In genomic region chr19:802497-802887, GRCh38 we compare ENCODE assay signal across 1 cellular context.
TF ChIP-seq lines count a peak whose summit lies in the region.

No MANE protein-coding gene starts in this region.

TF ChIP-seq in WTC11, 78 proteins besides CTCF, POLR2A, EP300 and RAD21 (continued from another document):
- TF ChIP-seq, protein P1, sequence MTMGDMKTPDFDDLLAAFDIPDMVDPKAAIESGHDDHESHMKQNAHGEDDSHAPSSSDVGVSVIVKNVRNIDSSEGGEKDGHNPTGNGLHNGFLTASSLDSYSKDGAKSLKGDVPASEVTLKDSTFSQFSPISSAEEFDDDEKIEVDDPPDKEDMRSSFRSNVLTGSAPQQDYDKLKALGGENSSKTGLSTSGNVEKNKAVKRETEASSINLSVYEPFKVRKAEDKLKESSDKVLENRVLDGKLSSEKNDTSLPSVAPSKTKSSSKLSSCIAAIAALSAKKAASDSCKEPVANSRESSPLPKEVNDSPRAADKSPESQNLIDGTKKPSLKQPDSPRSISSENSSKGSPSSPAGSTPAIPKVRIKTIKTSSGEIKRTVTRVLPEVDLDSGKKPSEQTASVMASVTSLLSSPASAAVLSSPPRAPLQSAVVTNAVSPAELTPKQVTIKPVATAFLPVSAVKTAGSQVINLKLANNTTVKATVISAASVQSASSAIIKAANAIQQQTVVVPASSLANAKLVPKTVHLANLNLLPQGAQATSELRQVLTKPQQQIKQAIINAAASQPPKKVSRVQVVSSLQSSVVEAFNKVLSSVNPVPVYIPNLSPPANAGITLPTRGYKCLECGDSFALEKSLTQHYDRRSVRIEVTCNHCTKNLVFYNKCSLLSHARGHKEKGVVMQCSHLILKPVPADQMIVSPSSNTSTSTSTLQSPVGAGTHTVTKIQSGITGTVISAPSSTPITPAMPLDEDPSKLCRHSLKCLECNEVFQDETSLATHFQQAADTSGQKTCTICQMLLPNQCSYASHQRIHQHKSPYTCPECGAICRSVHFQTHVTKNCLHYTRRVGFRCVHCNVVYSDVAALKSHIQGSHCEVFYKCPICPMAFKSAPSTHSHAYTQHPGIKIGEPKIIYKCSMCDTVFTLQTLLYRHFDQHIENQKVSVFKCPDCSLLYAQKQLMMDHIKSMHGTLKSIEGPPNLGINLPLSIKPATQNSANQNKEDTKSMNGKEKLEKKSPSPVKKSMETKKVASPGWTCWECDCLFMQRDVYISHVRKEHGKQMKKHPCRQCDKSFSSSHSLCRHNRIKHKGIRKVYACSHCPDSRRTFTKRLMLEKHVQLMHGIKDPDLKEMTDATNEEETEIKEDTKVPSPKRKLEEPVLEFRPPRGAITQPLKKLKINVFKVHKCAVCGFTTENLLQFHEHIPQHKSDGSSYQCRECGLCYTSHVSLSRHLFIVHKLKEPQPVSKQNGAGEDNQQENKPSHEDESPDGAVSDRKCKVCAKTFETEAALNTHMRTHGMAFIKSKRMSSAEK (CRISPR knock-in tag; IDR thresholded peaks at IDR 0.05; ENCODE audit: borderline replicate concordance) = no peak
- TF ChIP-seq IRF1 (CRISPR knock-in tag; IDR thresholded peaks at IDR 0.05) = no peak
- no peak for TF ChIP-seq ATF3 (CRISPR knock-in tag; conservative IDR thresholded peaks at IDR 0.05)
